31 cellular contexts compared by ENCODE assay signal in genomic region chr7:158034571-158034970, GRCh38.
"Had no signal": no experiment of that assay in that cellular context is flagged by ENCODE, and none has a peak within 500 bp of the region (broad histone marks: within the 10 kb centered on the region; RNA-seq: fewer than 3 reads in every experiment).

No MANE protein-coding gene starts in this region.

- H3K4me1 ChIP-seq: ascending aorta, SJCRH30 had no signal

- ATAC-seq: activated CD4-positive, alpha-beta T cell treated with anti-CD3 and anti-CD28 coated beads for 36 hours; activated CD4-positive, CD25-positive, alpha-beta regulatory T cell treated with anti-CD3 and anti-CD28 coated beads, Interleukin-2, amount 50 U/mL, for 24 hours; activated CD8-positive, alpha-beta T cell treated with anti-CD3 and anti-CD28 coated beads, Interleukin-2, amount 10 ng/mL, durations not matched to agents 7 days and 5 days; PC-3; WTC11 had no signal

- H3K4me2 ChIP-seq: KMS-11 had no signal

- H3K9ac ChIP-seq: KMS-11 had no signal

- H3K4me3 ChIP-seq: ascending aorta, cardiac muscle cell, SJCRH30, SK-N-MC had no signal

- DNase-seq: activated CD4-positive, alpha-beta T cell treated with anti-CD3 and anti-CD28 coated beads for 36 hours; activated CD4-positive, alpha-beta T cell treated with anti-CD3 and anti-CD28 coated beads, Interleukin-2, amount 10 ng/mL, durations not matched to agents 7 days and 5 days; activated CD4-positive, alpha-beta T cell treated with anti-CD3 and anti-CD28 coated beads, Interleukin-2, amount 50 U/mL, for 48 hours; activated CD8-positive, alpha-beta T cell treated with anti-CD3 and anti-CD28 coated beads, Interleukin-2, amount 10 ng/mL, durations not matched to agents 7 days and 5 days; activated gamma-delta T cell; activated naive CD4-positive, alpha-beta T cell treated with Interleukin-2 at 50 U/mL for 16 hours; activated naive CD8-positive, alpha-beta T cell treated with anti-CD3 and anti-CD28 coated beads, Interleukin-2, amount 10 ng/mL, durations not matched to agents 7 days and 5 days; activated T-cell treated with anti-CD3 and anti-CD28 coated beads, Interleukin-2, amount 50 U/mL, for 24 hours; amygdala; MM.1S; MV-4-11; NCI-H1092; NCI-H1436 treated with DMSO at 0.1 percent for 48 hours; NCI-H1694 treated with DMSO at 0.1 percent for 48 hours; NCI-H2029; NCI-H2171; NCI-H510A; NCI-H526; NCI-H748 treated with DMSO at 0.1 percent for 48 hours; NK-92 treated with Interleukin-12 subunit alpha and Interleukin-12 subunit beta, amount 100 ng/mL, for 24 hours; PC-3; SHP77; SJCRH30; T1000 had no signal

- H3K27ac ChIP-seq: ascending aorta, cardiac muscle cell, KMS-11, RWPE1, SJCRH30, SK-N-MC had no signal

- H3K27me3 ChIP-seq: ascending aorta, cardiac muscle cell had no signal

- H3K36me3 ChIP-seq: ascending aorta, cardiac muscle cell, SJCRH30 had no signal
